In the genomic region with DNA sequence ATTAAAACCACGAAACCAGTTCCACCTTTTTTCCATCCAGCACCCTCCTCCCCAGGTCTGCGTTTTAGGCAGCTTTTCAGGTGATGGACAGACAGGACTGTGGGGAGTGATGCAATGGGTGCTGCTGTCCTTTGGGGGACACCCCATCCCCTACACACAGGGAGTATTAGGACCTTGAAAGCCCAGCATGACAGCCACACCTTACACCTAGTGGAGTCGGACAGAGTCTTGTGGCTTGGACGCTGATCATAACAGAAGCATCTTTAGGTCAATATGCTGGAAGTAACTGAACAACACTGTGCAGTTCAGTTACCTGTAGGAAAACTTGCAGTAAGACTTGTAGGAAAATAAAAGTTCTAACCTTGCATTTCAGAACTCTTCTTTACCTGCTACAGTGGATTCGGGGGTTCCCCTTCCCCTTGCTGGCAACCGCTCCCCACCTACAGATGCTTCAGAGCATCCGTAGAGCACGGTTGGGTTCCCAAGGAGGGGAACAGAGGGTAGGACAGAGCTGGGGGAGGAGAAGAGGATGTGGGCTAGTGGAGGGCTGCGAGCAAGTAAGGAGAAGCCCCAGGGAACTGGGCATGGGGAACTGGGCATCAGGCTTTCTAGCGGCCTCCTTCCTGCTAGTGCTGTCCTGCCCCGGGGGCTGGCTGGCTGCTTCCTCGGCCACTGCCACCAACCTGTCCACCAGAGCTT, we compare ENCODE assay signal across 11 cellular contexts. TPM values are rescaled to one million over a fixed set of nuclear protein-coding genes. Genes with fewer than 3 reads are reported as not detected.
A peak's percentile ranks its signal among the peaks of the same experiment; 100 is the strongest.
DNase-seq lines count a peak whose midpoint lies in the region; ATAC-seq and TF ChIP-seq lines count a peak whose summit lies in the region.
"Had no signal": no experiment of that assay in that cellular context is flagged by ENCODE, and none has a peak within 500 bp of the region (broad histone marks: within the 10 kb centered on the region; RNA-seq: fewer than 3 reads in every experiment).

No MANE protein-coding gene starts in this region.

- no peak for TF ChIP-seq CTCF in hepatocyte (IDR thresholded peaks at IDR 0.05; ENCODE audit: poor library complexity)

- no peaks in the 10 kb centered on the region for H3K9me2 ChIP-seq in hepatocyte (replicated peaks; ENCODE audit: insufficient read depth)

- H3K27me3 Mint-ChIP-seq in central memory CD8-positive, alpha-beta T cell, result no peaks in the 10 kb centered on the region

- H3K27ac Mint-ChIP-seq in central memory CD8-positive, alpha-beta T cell (ENCODE audit: low read depth), result peak overlapping the region; percentile 98

- no peaks in the 10 kb centered on the region for H3K9me3 Mint-ChIP-seq in central memory CD8-positive, alpha-beta T cell

- H2AFZ ChIP-seq in hepatocyte, result no peak overlapping the region

- no peaks in the 10 kb centered on the region for H3K9me3 ChIP-seq in hepatocyte (ENCODE audit: low read depth)
- H3K9me3 ChIP-seq: thyroid gland had no signal

- no peak overlapping the region for H3K4me2 ChIP-seq in hepatocyte

- H3K4me1 ChIP-seq in hepatocyte (ENCODE audit: insufficient read depth), result peaks cover 48% of the 10 kb centered on the region

- H3K27ac ChIP-seq in hepatocyte, result no peak overlapping the region
- H3K27ac ChIP-seq: thyroid gland had no signal

- no peak overlapping the region for H3K4me3 ChIP-seq in hepatocyte
- H3K4me3 ChIP-seq: thyroid gland had no signal

- H3K4me1 Mint-ChIP-seq in central memory CD8-positive, alpha-beta T cell, result peaks cover 47% of the 10 kb centered on the region

- peaks cover 18% of the 10 kb centered on the region for H3K79me2 ChIP-seq in hepatocyte

- no peaks in the 10 kb centered on the region for H3K27me3 ChIP-seq in hepatocyte
- H3K27me3 ChIP-seq: thyroid gland had no signal

- ATAC-seq in HG02870 (IDR thresholded peaks at IDR 0.05; ENCODE audit: unreplicated experiment), result peak; percentile 48
- ATAC-seq in central memory CD8-positive, alpha-beta T cell (replicated peaks; ENCODE audit: extremely low read depth, poor library complexity, severe bottlenecking), result no peak
- ATAC-seq: PC-3 had no signal

- DNase-seq in stimulated activated CD4-positive, alpha-beta T cell treated with anti-CD3 and anti-CD28 coated beads, Interleukin-1b, Interleukin-23, amount 100 ng/mL, for 48 hours, result peak; percentile 8
- no peak for DNase-seq in stimulated activated CD4-positive, alpha-beta T cell treated with anti-CD3 and anti-CD28 coated beads, Interleukin-4, amount 100 ng/mL, for 1 hour
- no peak for DNase-seq in central memory CD8-positive, alpha-beta T cell (ENCODE audit: low spot score in 2 of 2)
- DNase-seq in retina (no peak), occipital lobe (lab: John Stamatoyannopoulos, UW) (no peak), DMS 273 (lab: John Stamatoyannopoulos, UW; ENCODE audit: unreplicated experiment) (no peak), hepatocyte (ENCODE audit: low spot score) (no peak)
- DNase-seq: PC-3, thyroid gland had no signal

- no peaks in the 10 kb centered on the region for H4K20me1 ChIP-seq in hepatocyte (ENCODE audit: insufficient read depth, poor library complexity, severe bottlenecking)

- 97% methylated on average over 12 of the region's 12 CpGs for WGBS in hepatocyte (ENCODE audit: low lambda C conversion rate, missing lambda C conversion rate)

- H3K36me3 ChIP-seq in hepatocyte (replicated peaks; ENCODE audit: insufficient read depth, low read depth), result no peaks in the 10 kb centered on the region
- H3K36me3 ChIP-seq: thyroid gland had no signal

- H3K36me3 Mint-ChIP-seq in central memory CD8-positive, alpha-beta T cell (ENCODE audit: insufficient read depth), result peaks cover 3% of the 10 kb centered on the region

- peak overlapping the region; percentile 94 for H3K4me3 Mint-ChIP-seq in central memory CD8-positive, alpha-beta T cell

RNA-seq across cellular contexts. Expression of a gene that starts 31.7 kb away (rescaled TPM):
- total RNA-seq in occipital lobe (7.3 TPM), hepatocyte (6.3 and 6.8 TPM in 2 replicates)
- 5.6 and 6.3 TPM in 2 replicates for polyA plus RNA-seq in hepatocyte
- total RNA-seq: M059J had no signal
